In genomic region chr7:75460541-75460940, GRCh38 we compare ENCODE assay signal across 21 cellular contexts. TPM values are rescaled to one million over a fixed set of nuclear protein-coding genes. Genes with fewer than 3 reads are reported as not detected.
"Had no signal": no experiment of that assay in that cellular context is flagged by ENCODE, and none has a peak within 500 bp of the region (broad histone marks: within the 10 kb centered on the region; RNA-seq: fewer than 3 reads in every experiment).

No MANE protein-coding gene starts in this region.

RNA-seq across cellular contexts. Expression of gene SPDYE5, which starts 31.6 kb away (rescaled TPM):
- total RNA-seq: cerebellum, endodermal cell, endothelial cell of umbilical vein, epithelial cell of proximal tubule, esophagus muscularis mucosa, fibroblast of lung, foreskin keratinocyte, gastroesophageal sphincter, heart left ventricle, hepatocyte, kidney epithelial cell, left cardiac atrium, left lung, lower lobe of right lung, mononuclear cell, osteocyte, sigmoid colon, thoracic aorta, tibial nerve, upper lobe of left lung had no signal
- polyA plus RNA-seq: endothelial cell of umbilical vein, fibroblast of lung, foreskin keratinocyte, right cardiac atrium had no signal
